Comparison of ENCODE assay signal across 30 cellular contexts in genomic region chr2:222930862-222931261, GRCh38.
DNase-seq lines count a peak whose midpoint lies in the region; ATAC-seq and TF ChIP-seq lines count a peak whose summit lies in the region.
"Had no signal": no experiment of that assay in that cellular context is flagged by ENCODE, and none has a peak within 500 bp of the region (broad histone marks: within the 10 kb centered on the region; RNA-seq: fewer than 3 reads in every experiment).

No MANE protein-coding gene starts in this region.

- H3F3A ChIP-seq in SK-N-SH (replicated peaks; ENCODE audit: insufficient read depth) = no peaks in the 10 kb centered on the region

- H3K4me3 Mint-ChIP-seq in HFFc6 = no peak overlapping the region
- H3K4me3 Mint-ChIP-seq in stimulated activated naive B cell treated with anti-CD40 and anti-IgM and Interleukin-4, amounts not matched to agents 10 μg/mL and 1 μg/mL and 100 μg/mL, for 72 hours = no peak overlapping the region
- H3K4me3 Mint-ChIP-seq: activated CD8-positive, alpha-beta T cell treated with anti-CD3 and anti-CD28 coated beads for 36 hours; effector memory CD8-positive, alpha-beta T cell; nephron progenitor cell had no signal

- POLR2A ChIA-PET in SK-N-SH (lab: Yijun Ruan, JAX) = no interaction called here

- no peak for TF ChIP-seq RAD21 in SK-N-SH (IDR thresholded peaks at IDR 0.05; ENCODE audit: low read length)

- peaks cover 0 to 4% of the 10 kb centered on the region in 2 experiments; a peak in 1 of 4 replicates for H3K4me1 ChIP-seq in SK-N-SH (ENCODE audit: control insufficient read depth in 1 of 2, insufficient read depth in 2 of 2, low read depth in 1 of 2, low read length in 1 of 2)
- H3K4me1 ChIP-seq: body of pancreas, esophagus muscularis mucosa, lower lobe of right lung, transverse colon had no signal

- H3K27me3 Mint-ChIP-seq in HFFc6 (ENCODE audit: insufficient read depth) = no peaks in the 10 kb centered on the region; the same call in 1 of the 2 replicates
- H3K27me3 Mint-ChIP-seq in stimulated activated naive B cell treated with anti-CD40 and anti-IgM and Interleukin-4, amounts not matched to agents 10 μg/mL and 1 μg/mL and 100 μg/mL, for 72 hours = no peaks in the 10 kb centered on the region
- H3K27me3 Mint-ChIP-seq: activated CD8-positive, alpha-beta T cell treated with anti-CD3 and anti-CD28 coated beads for 36 hours; CD4-positive, alpha-beta memory T cell; effector memory CD8-positive, alpha-beta T cell had no signal

- ATAC-seq in stimulated activated naive B cell treated with anti-CD40 and anti-IgM and Interleukin-4, amounts not matched to agents 10 μg/mL and 1 μg/mL and 100 μg/mL, for 72 hours (replicated peaks) = no peak
- ATAC-seq: activated CD4-positive, CD25-positive, alpha-beta regulatory T cell treated with anti-CD3 and anti-CD28 coated beads, Interleukin-2, amount 50 U/mL, for 24 hours; activated CD8-positive, alpha-beta T cell treated with anti-CD3 and anti-CD28 coated beads for 36 hours; body of pancreas; effector memory CD8-positive, alpha-beta T cell; HCT116; lower lobe of right lung; mucosa of descending colon had no signal

- H3K27me3 ChIP-seq in SK-N-SH (ENCODE audit: insufficient read depth) = no peaks in the 10 kb centered on the region
- H3K27me3 ChIP-seq: body of pancreas, esophagus muscularis mucosa, transverse colon had no signal

- CTCF ChIA-PET in SK-N-SH (lab: Yijun Ruan, JAX) = interaction anchor here (1.2 to 2.7 kb wide), 5 partner anchors 11 to 41 kb away, joined by 4 to 11 read pairs (median 4); no protein-coding TSS in a partner anchor

- TF ChIP-seq CTCF in SK-N-SH (IDR thresholded peaks at IDR 0.05) (no peak), retinal pigment epithelial cell (conservative IDR thresholded peaks at IDR 0.05; ENCODE audit: low read depth, low read length) (no peak), HFFc6 (IDR thresholded peaks at IDR 0.05) (no peak)

- no peak overlapping the region for H3K9ac ChIP-seq in SK-N-SH

- H3K36me3 Mint-ChIP-seq in HFFc6 (ENCODE audit: low read depth) = peaks cover 40% of the 10 kb centered on the region
- H3K36me3 Mint-ChIP-seq in stimulated activated naive B cell treated with anti-CD40 and anti-IgM and Interleukin-4, amounts not matched to agents 10 μg/mL and 1 μg/mL and 100 μg/mL, for 72 hours = peaks cover 34 to 48% of the 10 kb centered on the region in 2 donors

- TF ChIP-seq EP300 in SK-N-SH (IDR thresholded peaks at IDR 0.05; ENCODE audit: borderline replicate concordance in 1 of 2, low read depth in 1 of 2, low read length in 1 of 2) = peak in 1 of 2 experiments; percentile 13; a peak in 1 of 4 replicates

- no peak overlapping the region for H3K4me2 ChIP-seq in SK-N-SH

- DNase-seq in NCI-H2227 treated with DMSO at 0.1 percent for 48 hours (lab: John Stamatoyannopoulos, UW) (peak; percentile 30), NCI-H2227 (lab: John Stamatoyannopoulos, UW; ENCODE audit: unreplicated experiment) (no peak), SK-N-SH (no peak), dermis blood vessel endothelial cell (peak; percentile 29), retinal pigment epithelial cell (ENCODE audit: low read depth) (peak; percentile 23), HFFc6 (no peak), pons (ENCODE audit: low spot score) (no peak)
- no peak for DNase-seq in stimulated activated naive B cell treated with anti-CD40 and anti-IgM and Interleukin-4, amounts not matched to agents 10 μg/mL and 1 μg/mL and 100 μg/mL, for 72 hours
- DNase-seq: activated CD8-positive, alpha-beta T cell treated with anti-CD3 and anti-CD28 coated beads for 36 hours; activated gamma-delta T cell; body of pancreas; CD4-positive, alpha-beta memory T cell; DMS 273 treated with DMSO at 0.1 percent for 48 hours; effector memory CD8-positive, alpha-beta T cell; hypothalamus; islet precursor cell; lower lobe of right lung; mucosa of descending colon; NCI-H1436 treated with DMSO at 0.1 percent for 48 hours; NCI-H2107; NCI-H524 treated with DMSO at 0.1 percent for 48 hours; nephron progenitor cell; posterior cingulate gyrus; stimulated activated CD8-positive, alpha-beta memory T cell treated with anti-CD3 and anti-CD28 coated beads, Interleukin-4, amount 100 ng/mL, for 48 hours; transverse colon had no signal

- no peaks in the 10 kb centered on the region for H3K9me2 ChIP-seq in SK-N-SH

- H3K36me3 ChIP-seq in SK-N-SH (replicated peaks in 1 of 2; ENCODE audit: control insufficient read depth in 1 of 2, insufficient read depth in 2 of 2, low read length in 1 of 2) = peaks cover 35 to 38% of the 10 kb centered on the region in 2 experiments

- no peak overlapping the region for H2AFZ ChIP-seq in SK-N-SH (ENCODE audit: low read depth)

- H3K27ac Mint-ChIP-seq in HFFc6 = no peak overlapping the region
- H3K27ac Mint-ChIP-seq in stimulated activated naive B cell treated with anti-CD40 and anti-IgM and Interleukin-4, amounts not matched to agents 10 μg/mL and 1 μg/mL and 100 μg/mL, for 72 hours = no peak overlapping the region
- H3K27ac Mint-ChIP-seq: activated CD8-positive, alpha-beta T cell treated with anti-CD3 and anti-CD28 coated beads for 36 hours; effector memory CD8-positive, alpha-beta T cell had no signal

- H3K27ac ChIP-seq in SK-N-SH (ENCODE audit: low read depth in 2 of 2, low read length in 1 of 2) = peak overlapping the region in 1 of 2 experiments; percentile 10; a peak in 1 of 4 replicates
- H3K27ac ChIP-seq: 22Rv1, body of pancreas, esophagus muscularis mucosa, lower lobe of right lung, RWPE1, transverse colon had no signal

- H3K4me1 Mint-ChIP-seq in HFFc6 (ENCODE audit: low read depth) = peaks cover 9% of the 10 kb centered on the region; the same call in 1 of the 2 replicates
- no peaks in the 10 kb centered on the region for H3K4me1 Mint-ChIP-seq in stimulated activated naive B cell treated with anti-CD40 and anti-IgM and Interleukin-4, amounts not matched to agents 10 μg/mL and 1 μg/mL and 100 μg/mL, for 72 hours
- H3K4me1 Mint-ChIP-seq: CD4-positive, alpha-beta memory T cell; nephron progenitor cell had no signal

- H3K4me3 ChIP-seq in SK-N-SH (ENCODE audit: low read depth in 2 of 2, low read length in 1 of 2) (no peak overlapping the region), retinal pigment epithelial cell (ENCODE audit: low read length) (no peak overlapping the region)
- H3K4me3 ChIP-seq: body of pancreas, esophagus muscularis mucosa, lower lobe of right lung, mucosa of descending colon, transverse colon had no signal

- H3K9me3 ChIP-seq in SK-N-SH = no peaks in the 10 kb centered on the region
- H3K9me3 ChIP-seq: body of pancreas, esophagus muscularis mucosa, lower lobe of right lung, mucosa of descending colon, transverse colon had no signal

- no peaks in the 10 kb centered on the region for H3K9me3 Mint-ChIP-seq in HFFc6
- no peaks in the 10 kb centered on the region for H3K9me3 Mint-ChIP-seq in stimulated activated naive B cell treated with anti-CD40 and anti-IgM and Interleukin-4, amounts not matched to agents 10 μg/mL and 1 μg/mL and 100 μg/mL, for 72 hours
- H3K9me3 Mint-ChIP-seq: activated CD8-positive, alpha-beta T cell treated with anti-CD3 and anti-CD28 coated beads for 36 hours; effector memory CD8-positive, alpha-beta T cell had no signal

- 89% methylated on average over 2 of the region's 2 CpGs for WGBS in SK-N-SH (ENCODE audit: low lambda C conversion rate)

- no peaks in the 10 kb centered on the region for H4K20me1 ChIP-seq in SK-N-SH (ENCODE audit: insufficient read depth)

- H3K79me2 ChIP-seq in SK-N-SH (ENCODE audit: insufficient read depth) = no peaks in the 10 kb centered on the region

TF ChIP-seq in SK-N-SH, 30 proteins besides CTCF, POLR2A, EP300 and RAD21:
- TF ChIP-seq USF1 (IDR thresholded peaks at IDR 0.05; ENCODE audit: borderline replicate concordance, low read depth) = no peak
- TF ChIP-seq FOSL2 (IDR thresholded peaks at IDR 0.05; ENCODE audit: borderline replicate concordance, low read depth) = peak; percentile 42; the same call in 1 of the 2 replicates
- peak; percentile 69 for TF ChIP-seq PBX3 (IDR thresholded peaks at IDR 0.05)
- TF ChIP-seq SIN3A (IDR thresholded peaks at IDR 0.05; ENCODE audit: borderline replicate concordance, low read depth, low read length) = no peak
- no peak for TF ChIP-seq ELF1 (IDR thresholded peaks at IDR 0.05)
- no peak for TF ChIP-seq MXI1 (IDR thresholded peaks at IDR 0.05; ENCODE audit: low read depth, low read length)
- peak; percentile 63; the same call in 1 of the 2 replicates for TF ChIP-seq TCF12 (IDR thresholded peaks at IDR 0.05)
- TF ChIP-seq RFX5 (IDR thresholded peaks at IDR 0.05; ENCODE audit: low read length) = no peak
- peak; percentile 5; the same call in 1 of the 2 replicates for TF ChIP-seq JUND (IDR thresholded peaks at IDR 0.05)
- no peak for TF ChIP-seq RXRA (IDR thresholded peaks at IDR 0.05; ENCODE audit: borderline replicate concordance, low read depth)
- TF ChIP-seq GABPA (IDR thresholded peaks at IDR 0.05; ENCODE audit: low read depth) = no peak

Comparison
In these comparisons a context has a peak if more than half of its experiments do, and no peak if none do; other contexts are left out.
1. DNase-seq: peak in NCI-H2227 treated with DMSO at 0.1 percent for 48 hours (single experiment), dermis blood vessel endothelial cell (single experiment) and retinal pigment epithelial cell (single experiment); none in NCI-H2227 (single experiment), SK-N-SH (single experiment), HFFc6 (single experiment), pons (single experiment) and stimulated activated naive B cell treated with anti-CD40 and anti-IgM and Interleukin-4, amounts not matched to agents 10 μg/mL and 1 μg/mL and 100 μg/mL, for 72 hours (single experiment).